8 cellular contexts compared by ENCODE assay signal in genomic region chr6:14664112-14664592, GRCh38.
DNase-seq lines count a peak whose midpoint lies in the region; ATAC-seq and TF ChIP-seq lines count a peak whose summit lies in the region.

No MANE protein-coding gene starts in this region.

- H4K8ac ChIP-seq in H9 (replicated peaks; ENCODE audit: insufficient read length, low read depth, low read length): no peak overlapping the region

- no peaks in the 10 kb centered on the region for H3K36me3 ChIP-seq in spleen

- TF ChIP-seq CTCF in spleen (IDR thresholded peaks at IDR 0.05 in 8 of 11, conservative IDR thresholded peaks at IDR 0.05 in 3 of 11) (peak in 4 of 11 experiments; percentile 11 to 30 (median 22)), H9 (conservative IDR thresholded peaks at IDR 0.05) (no peak)

- peak overlapping the region; percentile 38 for H3K4me3 Mint-ChIP-seq in T-helper 1 cell treated with Interleukin-12 subunit alpha and Interleukin-12 subunit beta and Interleukin-4 antibody, amounts not matched to agents 30 μg/mL and 1 μg/mL, for 36 hours
- H3K4me3 Mint-ChIP-seq in H9: no peak overlapping the region

- H3K9ac ChIP-seq in H9 (ENCODE audit: extremely low read depth, insufficient read length, low read length): no peak overlapping the region

- H3K27me3 ChIP-seq in spleen (replicated peaks in 1 of 7): no peaks in the 10 kb centered on the region
- no peaks in the 10 kb centered on the region for H3K27me3 ChIP-seq in H9 (ENCODE audit: insufficient read depth, low read length)

- no peak overlapping the region for H2BK12ac ChIP-seq in H9 (ENCODE audit: insufficient read length, low read depth, low read length)

- no peak overlapping the region for H3K4me2 ChIP-seq in H9 (ENCODE audit: insufficient read depth, insufficient read length, low read length)

- H3K9me3 Mint-ChIP-seq in T-helper 1 cell treated with Interleukin-12 subunit alpha and Interleukin-12 subunit beta and Interleukin-4 antibody, amounts not matched to agents 30 μg/mL and 1 μg/mL, for 36 hours: no peaks in the 10 kb centered on the region
- no peaks in the 10 kb centered on the region for H3K9me3 Mint-ChIP-seq in H9

- H3K27ac Mint-ChIP-seq in T-helper 1 cell treated with Interleukin-12 subunit alpha and Interleukin-12 subunit beta and Interleukin-4 antibody, amounts not matched to agents 30 μg/mL and 1 μg/mL, for 36 hours: peak overlapping the region; percentile 60
- H3K27ac Mint-ChIP-seq in H9: peak overlapping the region in 1 of 3 experiments; percentile 19; a peak in 1 of 7 replicates

- H3K4me1 ChIP-seq in spleen (peaks cover 15 to 63% (median 43%) of the 10 kb centered on the region in 6 donors), H9 (ENCODE audit: insufficient read depth, low read length) (no peaks in the 10 kb centered on the region)

- ATAC-seq in HG02840 (IDR thresholded peaks at IDR 0.05; ENCODE audit: low FRiP score, unreplicated experiment) (peak; percentile 47), GM19452 (IDR thresholded peaks at IDR 0.05; ENCODE audit: unreplicated experiment) (no peak)

- intact Hi-C loops in spleen (cut with DNase I; ENCODE audit: low total_unique reads): no loop called here

- DNase-seq in activated CD4-positive, alpha-beta T cell treated with anti-CD3 and anti-CD28 coated beads, Interleukin-2, amount 50 U/mL, for 1 hour: peak; percentile 5
- no peak for DNase-seq in activated CD4-positive, alpha-beta T cell treated with anti-CD3 and anti-CD28 coated beads, Interleukin-2, amount 50 U/mL, for 4 hours
- DNase-seq in spleen (peak; percentile 82), H9 (no peak), NCI-H82 (lab: John Stamatoyannopoulos, UW) (no peak)

- no peak overlapping the region for H2AK5ac ChIP-seq in H9 (ENCODE audit: insufficient read length, low read length)

- no peak for TF ChIP-seq POLR2A in spleen (IDR thresholded peaks at IDR 0.05)

- H3K27ac ChIP-seq in spleen (peak overlapping the region in 6 of 8 donors; percentile 6 to 66 (median 14)), H9 (ENCODE audit: insufficient read length, low read depth, low read length) (no peak overlapping the region)

- no peak overlapping the region for H2BK5ac ChIP-seq in H9 (ENCODE audit: insufficient read length, low read length)

- H3K9me3 ChIP-seq in spleen (no peaks in the 10 kb centered on the region), H9 (ENCODE audit: control insufficient read depth, low read depth, low read length) (no peaks in the 10 kb centered on the region)

- H3K14ac ChIP-seq in H9 (ENCODE audit: insufficient read depth, low read length): no peak overlapping the region; the same call in 1 of the 2 replicates

- no peaks in the 10 kb centered on the region for H4K20me1 ChIP-seq in H9 (ENCODE audit: control insufficient read depth, insufficient read depth, insufficient read length)

- H3K18ac ChIP-seq in H9 (ENCODE audit: insufficient read length, low read depth, low read length): no peak overlapping the region

- no peaks in the 10 kb centered on the region for H3K79me2 ChIP-seq in H9 (ENCODE audit: insufficient read depth, low read length)

- H3K36me3 Mint-ChIP-seq in T-helper 1 cell treated with Interleukin-12 subunit alpha and Interleukin-12 subunit beta and Interleukin-4 antibody, amounts not matched to agents 30 μg/mL and 1 μg/mL, for 36 hours (ENCODE audit: low read depth): no peaks in the 10 kb centered on the region
- no peaks in the 10 kb centered on the region; a peak in 1 of 7 replicates for H3K36me3 Mint-ChIP-seq in H9 (ENCODE audit: insufficient read depth in 1 of 3, low read depth in 3 of 3)

- H3K23me2 ChIP-seq in H9 (ENCODE audit: insufficient read length, low read depth, low read length, poor library complexity, severe bottlenecking): no peaks in the 10 kb centered on the region

- H3K56ac ChIP-seq in H9 (ENCODE audit: insufficient read length, low read depth, low read length): no peak overlapping the region

- H2BK15ac ChIP-seq in H9 (ENCODE audit: low read depth, low read length): no peak overlapping the region

- no peak overlapping the region for H2AFZ ChIP-seq in H9 (ENCODE audit: low read length)

- no peak overlapping the region for H2BK20ac ChIP-seq in H9 (ENCODE audit: low read depth, low read length, poor library complexity, severe bottlenecking)

- no peak overlapping the region for H3K4ac ChIP-seq in H9 (ENCODE audit: low read depth, low read length)

- peak overlapping the region in 1 of 8 donors; percentile 13 for H3K4me3 ChIP-seq in spleen

- no peak overlapping the region for H4K91ac ChIP-seq in H9 (ENCODE audit: insufficient read length, low read depth, low read length)

- 28 to 50% (median 47%) methylated on average over 6 of the region's 6 CpGs for WGBS in spleen, 5 donors
- 88% methylated on average over 1 of the region's 6 CpGs for WGBS in H9 (ENCODE audit: extremely low coverage, insufficient read length, low lambda C conversion rate)

- peaks cover 22% of the 10 kb centered on the region for H3K4me1 Mint-ChIP-seq in T-helper 1 cell treated with Interleukin-12 subunit alpha and Interleukin-12 subunit beta and Interleukin-4 antibody, amounts not matched to agents 30 μg/mL and 1 μg/mL, for 36 hours (ENCODE audit: low read depth)
- H3K4me1 Mint-ChIP-seq in H9: peaks cover 11 to 16% of the 10 kb centered on the region in 2 experiments

- no peak overlapping the region for H4K5ac ChIP-seq in H9 (ENCODE audit: insufficient read length, low read depth, low read length)

- no peaks in the 10 kb centered on the region for H3K79me1 ChIP-seq in H9 (ENCODE audit: insufficient read depth, low read depth, low read length, poor library complexity, severe bottlenecking)

- H2BK120ac ChIP-seq in H9 (ENCODE audit: low read depth, low read length, poor library complexity, severe bottlenecking): no peak overlapping the region

- peaks cover 38% of the 10 kb centered on the region for H3K27me3 Mint-ChIP-seq in T-helper 1 cell treated with Interleukin-12 subunit alpha and Interleukin-12 subunit beta and Interleukin-4 antibody, amounts not matched to agents 30 μg/mL and 1 μg/mL, for 36 hours (ENCODE audit: low read depth)
- H3K27me3 Mint-ChIP-seq in H9 (ENCODE audit: low read depth): peaks cover under 1% of the 10 kb centered on the region; the same call in 1 of the 2 replicates

- no peak overlapping the region for H3K23ac ChIP-seq in H9 (ENCODE audit: insufficient read length, low read depth, low read length)

- H3T11ph ChIP-seq in H9 (ENCODE audit: low read length): no peak overlapping the region

Comparison
In these comparisons a context has a peak if more than half of its experiments do, and no peak if none do; other contexts are left out.
1. DNase-seq: peak in activated CD4-positive, alpha-beta T cell treated with anti-CD3 and anti-CD28 coated beads, Interleukin-2, amount 50 U/mL, for 1 hour (single experiment) and spleen (single experiment); none in activated CD4-positive, alpha-beta T cell treated with anti-CD3 and anti-CD28 coated beads, Interleukin-2, amount 50 U/mL, for 4 hours (0 of 2), H9 (single experiment) and NCI-H82 (single experiment).